2 cellular contexts compared by ENCODE assay signal in the genomic region with DNA sequence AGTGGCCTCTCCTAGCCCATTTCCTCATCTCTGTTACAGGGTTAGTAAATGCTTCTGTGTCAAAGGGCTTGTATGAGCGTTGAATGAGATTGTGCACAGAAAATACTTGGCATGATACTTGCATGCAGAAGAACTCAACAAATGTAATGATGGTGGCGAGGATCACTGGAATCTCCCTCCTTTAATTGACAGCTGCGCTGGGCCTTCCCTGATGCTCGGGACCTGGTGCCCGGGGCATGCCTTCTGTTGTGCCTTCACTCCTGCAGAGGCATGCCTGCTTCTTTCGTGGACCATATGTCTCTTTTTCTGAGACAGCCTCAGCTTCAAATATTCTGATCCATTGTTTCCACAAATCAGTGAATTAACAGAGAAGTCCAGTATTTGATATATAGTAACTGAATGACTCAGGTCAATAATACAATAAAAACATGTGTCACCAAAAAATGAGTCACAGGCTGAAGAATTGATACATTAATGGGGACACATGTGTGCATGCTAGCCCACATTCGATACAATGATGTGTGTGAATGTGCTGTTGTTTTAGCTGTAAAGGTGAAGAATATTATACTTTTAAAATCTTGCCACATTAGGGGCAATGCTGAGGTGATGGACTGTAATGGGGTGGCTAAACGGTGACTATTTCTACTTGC.
TF ChIP-seq lines count a peak whose summit lies in the region.

No MANE protein-coding gene starts in this region.

TF ChIP-seq in HCT116, 20 proteins besides CTCF, POLR2A, EP300 and RAD21:
- TF ChIP-seq FOSL1 (IDR thresholded peaks at IDR 0.05; ENCODE audit: low read depth) (peak; percentile 41; the same call in 1 of the 2 replicates), SP1 (IDR thresholded peaks at IDR 0.05; ENCODE audit: low read depth) (0 out of 2 replicates have a peak, but pooled peaks have one; percentile 18), YY1 (IDR thresholded peaks at IDR 0.05; ENCODE audit: extremely low read depth, insufficient replicate concordance, low read depth, low read length) (no peak), CBX3 (IDR thresholded peaks at IDR 0.05; ENCODE audit: low read depth) (no peak), JUND (IDR thresholded peaks at IDR 0.05) (peak; percentile 28; the same call in 1 of the 2 replicates), TCF7L2 (IDR thresholded peaks at IDR 0.05; ENCODE audit: borderline replicate concordance, extremely low read depth, insufficient read depth, insufficient read length) (no peak), ZNF274 (IDR thresholded peaks at IDR 0.05; ENCODE audit: low read depth, low read length) (no peak)

TF ChIP-seq in endothelial cell of umbilical vein, 7 proteins besides CTCF, POLR2A, EP300 and RAD21:
- TF ChIP-seq EZH2 (IDR thresholded peaks at IDR 0.05; ENCODE audit: borderline replicate concordance, low read depth, low read length, severe bottlenecking): no peak
- TF ChIP-seq GATA2 (IDR thresholded peaks at IDR 0.05; ENCODE audit: insufficient read depth, insufficient read length, low read depth, low read length): no peak
- peak; percentile 79 for TF ChIP-seq JUN (IDR thresholded peaks at IDR 0.05; ENCODE audit: borderline replicate concordance, insufficient read depth, insufficient read length, low read depth)
- TF ChIP-seq, protein P1, sequence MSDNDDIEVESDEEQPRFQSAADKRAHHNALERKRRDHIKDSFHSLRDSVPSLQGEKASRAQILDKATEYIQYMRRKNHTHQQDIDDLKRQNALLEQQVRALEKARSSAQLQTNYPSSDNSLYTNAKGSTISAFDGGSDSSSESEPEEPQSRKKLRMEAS (IDR thresholded peaks at IDR 0.05; ENCODE audit: insufficient read depth, insufficient read length): no peak
- no peak for TF ChIP-seq POLR2AphosphoS5 (IDR thresholded peaks at IDR 0.05; ENCODE audit: insufficient read depth, low read depth, low read length)
- peak; percentile 68 for TF ChIP-seq FOS (IDR thresholded peaks at IDR 0.05; ENCODE audit: borderline replicate concordance, insufficient read depth, low read length)
